Comparison of ENCODE assay signal across 1 cellular context in the genomic region with DNA sequence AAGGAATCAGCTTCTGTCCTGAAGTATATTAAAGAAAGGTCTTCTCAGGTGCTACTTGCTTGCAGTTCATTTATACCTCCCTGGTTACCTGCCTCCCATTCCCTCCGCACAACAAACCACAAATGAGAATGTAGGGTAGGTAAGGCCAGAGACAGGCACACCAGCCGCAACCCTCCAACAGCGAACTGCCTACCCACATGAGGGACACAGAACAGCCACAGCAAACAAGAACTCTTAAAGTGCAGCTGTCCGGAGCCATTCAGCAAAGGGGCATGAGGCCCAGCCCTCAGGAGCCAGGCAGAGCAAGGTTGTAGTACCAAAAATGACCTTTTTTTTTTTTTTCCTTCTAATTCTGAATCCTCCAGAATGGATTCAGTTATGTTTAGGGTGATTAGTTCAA.
TF ChIP-seq lines count a peak whose summit lies in the region.

No MANE protein-coding gene starts in this region.

TF ChIP-seq in WTC11, 78 proteins besides CTCF, POLR2A, EP300 and RAD21 (continued from another document):
- TF ChIP-seq AR (CRISPR knock-in tag; IDR thresholded peaks at IDR 0.05): no peak
- TF ChIP-seq E2F4 (CRISPR knock-in tag; IDR thresholded peaks at IDR 0.05; ENCODE audit: borderline replicate concordance, low read depth): no peak
- TF ChIP-seq RORB (CRISPR knock-in tag; IDR thresholded peaks at IDR 0.05): no peak
- TF ChIP-seq NFYB (CRISPR knock-in tag; conservative IDR thresholded peaks at IDR 0.05; ENCODE audit: low read depth): no peak
- TF ChIP-seq, protein P1, sequence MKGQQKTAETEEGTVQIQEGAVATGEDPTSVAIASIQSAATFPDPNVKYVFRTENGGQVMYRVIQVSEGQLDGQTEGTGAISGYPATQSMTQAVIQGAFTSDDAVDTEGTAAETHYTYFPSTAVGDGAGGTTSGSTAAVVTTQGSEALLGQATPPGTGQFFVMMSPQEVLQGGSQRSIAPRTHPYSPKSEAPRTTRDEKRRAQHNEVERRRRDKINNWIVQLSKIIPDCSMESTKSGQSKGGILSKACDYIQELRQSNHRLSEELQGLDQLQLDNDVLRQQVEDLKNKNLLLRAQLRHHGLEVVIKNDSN (CRISPR knock-in tag; IDR thresholded peaks at IDR 0.05): no peak
- TF ChIP-seq PRRX2 (CRISPR knock-in tag; IDR thresholded peaks at IDR 0.05): no peak
- TF ChIP-seq TP53 (CRISPR knock-in tag; IDR thresholded peaks at IDR 0.05): no peak
- TF ChIP-seq SMAD3 (CRISPR knock-in tag; IDR thresholded peaks at IDR 0.05; ENCODE audit: borderline replicate concordance): no peak
- TF ChIP-seq ZNF219 (CRISPR knock-in tag; IDR thresholded peaks at IDR 0.05; ENCODE audit: borderline replicate concordance): no peak
- no peak for TF ChIP-seq SMAD4 (CRISPR knock-in tag; IDR thresholded peaks at IDR 0.05)
- TF ChIP-seq, protein P2, sequence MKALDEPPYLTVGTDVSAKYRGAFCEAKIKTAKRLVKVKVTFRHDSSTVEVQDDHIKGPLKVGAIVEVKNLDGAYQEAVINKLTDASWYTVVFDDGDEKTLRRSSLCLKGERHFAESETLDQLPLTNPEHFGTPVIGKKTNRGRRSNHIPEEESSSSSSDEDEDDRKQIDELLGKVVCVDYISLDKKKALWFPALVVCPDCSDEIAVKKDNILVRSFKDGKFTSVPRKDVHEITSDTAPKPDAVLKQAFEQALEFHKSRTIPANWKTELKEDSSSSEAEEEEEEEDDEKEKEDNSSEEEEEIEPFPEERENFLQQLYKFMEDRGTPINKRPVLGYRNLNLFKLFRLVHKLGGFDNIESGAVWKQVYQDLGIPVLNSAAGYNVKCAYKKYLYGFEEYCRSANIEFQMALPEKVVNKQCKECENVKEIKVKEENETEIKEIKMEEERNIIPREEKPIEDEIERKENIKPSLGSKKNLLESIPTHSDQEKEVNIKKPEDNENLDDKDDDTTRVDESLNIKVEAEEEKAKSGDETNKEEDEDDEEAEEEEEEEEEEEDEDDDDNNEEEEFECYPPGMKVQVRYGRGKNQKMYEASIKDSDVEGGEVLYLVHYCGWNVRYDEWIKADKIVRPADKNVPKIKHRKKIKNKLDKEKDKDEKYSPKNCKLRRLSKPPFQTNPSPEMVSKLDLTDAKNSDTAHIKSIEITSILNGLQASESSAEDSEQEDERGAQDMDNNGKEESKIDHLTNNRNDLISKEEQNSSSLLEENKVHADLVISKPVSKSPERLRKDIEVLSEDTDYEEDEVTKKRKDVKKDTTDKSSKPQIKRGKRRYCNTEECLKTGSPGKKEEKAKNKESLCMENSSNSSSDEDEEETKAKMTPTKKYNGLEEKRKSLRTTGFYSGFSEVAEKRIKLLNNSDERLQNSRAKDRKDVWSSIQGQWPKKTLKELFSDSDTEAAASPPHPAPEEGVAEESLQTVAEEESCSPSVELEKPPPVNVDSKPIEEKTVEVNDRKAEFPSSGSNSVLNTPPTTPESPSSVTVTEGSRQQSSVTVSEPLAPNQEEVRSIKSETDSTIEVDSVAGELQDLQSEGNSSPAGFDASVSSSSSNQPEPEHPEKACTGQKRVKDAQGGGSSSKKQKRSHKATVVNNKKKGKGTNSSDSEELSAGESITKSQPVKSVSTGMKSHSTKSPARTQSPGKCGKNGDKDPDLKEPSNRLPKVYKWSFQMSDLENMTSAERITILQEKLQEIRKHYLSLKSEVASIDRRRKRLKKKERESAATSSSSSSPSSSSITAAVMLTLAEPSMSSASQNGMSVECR (CRISPR knock-in tag; IDR thresholded peaks at IDR 0.05; ENCODE audit: borderline replicate concordance): no peak
- no peak for TF ChIP-seq TCF7 (CRISPR knock-in tag; IDR thresholded peaks at IDR 0.05; ENCODE audit: low read depth)
